In genomic region chr5:98872679-98873078, GRCh38 we compare ENCODE assay signal across 1 cellular context.
TF ChIP-seq lines count a peak whose summit lies in the region.

No MANE protein-coding gene starts in this region.

TF ChIP-seq in liver, 16 proteins besides CTCF, POLR2A, EP300 and RAD21:
- TF ChIP-seq REST (IDR thresholded peaks at IDR 0.05) (no peak), EGR1 (IDR thresholded peaks at IDR 0.05; ENCODE audit: low read depth in 2 of 2) (no peak), ATF3 (IDR thresholded peaks at IDR 0.05) (peak; percentile 52), JUND (IDR thresholded peaks at IDR 0.05) (peak; percentile 42 to 57), YY1 (IDR thresholded peaks at IDR 0.05) (no peak), HNF4A (conservative IDR thresholded peaks at IDR 0.05) (peak; percentile 26 to 41), TAF1 (conservative IDR thresholded peaks at IDR 0.05) (no peak), HNF4G (IDR thresholded peaks at IDR 0.05) (no peak), FOXA1 (IDR thresholded peaks at IDR 0.05) (no peak)
